Comparison of ENCODE assay signal across 17 cellular contexts in genomic region chrX:68997461-68997860, GRCh38.
"Had no signal": no experiment of that assay in that cellular context is flagged by ENCODE, and none has a peak within 500 bp of the region (broad histone marks: within the 10 kb centered on the region; RNA-seq: fewer than 3 reads in every experiment).

No MANE protein-coding gene starts in this region.

- H3K9me3 Mint-ChIP-seq: activated naive CD4-positive, alpha-beta T cell treated with anti-CD3 and anti-CD28 coated beads, Interleukin-2, amount 50 U/mL, for 72 hours; brain; stimulated activated naive B cell treated with anti-CD40 and anti-IgM and Interleukin-4, amounts not matched to agents 10 μg/mL and 1 μg/mL and 100 μg/mL, for 72 hours; WTC11 had no signal

- H3K4me1 ChIP-seq: pancreas, SJSA1 had no signal

- H3K4me3 Mint-ChIP-seq: activated CD8-positive, alpha-beta T cell treated with anti-CD3 and anti-CD28 coated beads, Interleukin-2, amount 10 ng/mL, durations not matched to agents 7 days and 5 days; brain; stimulated activated naive B cell treated with anti-CD40 and anti-IgM and Interleukin-4, amounts not matched to agents 10 μg/mL and 1 μg/mL and 100 μg/mL, for 72 hours; WTC11 had no signal

- H3K27me3 ChIP-seq: SJSA1, tibial artery had no signal

- DNase-seq: activated CD4-positive, alpha-beta T cell treated with anti-CD3 and anti-CD28 coated beads for 48 hours; activated CD8-positive, alpha-beta memory T cell treated with anti-CD3 and anti-CD28 coated beads, Interleukin-2, amount 50 U/mL, for 4 hours; activated CD8-positive, alpha-beta T cell treated with anti-CD3 and anti-CD28 coated beads, Interleukin-2, amount 10 ng/mL, durations not matched to agents 7 days and 5 days; activated effector memory CD4-positive, alpha-beta T cell treated with anti-CD3 and anti-CD28 coated beads, Interleukin-2, amount 50 U/mL, for 16 hours; activated T-cell treated with anti-CD3 and anti-CD28 coated beads, Interleukin-2, amount 50 U/mL, for 48 hours; effector memory CD4-positive, alpha-beta T cell; hippocampal formation; stimulated activated CD4-positive, alpha-beta T cell treated with anti-CD3 and anti-CD28 coated beads, Interleukin-15, amount 100 ng/mL, for 24 hours; stimulated activated CD4-positive, alpha-beta T cell treated with anti-CD3 and anti-CD28 coated beads, Interleukin-4, amount 100 ng/mL, for 1 hour; stimulated activated naive B cell treated with anti-CD40 and anti-IgM and Interleukin-4, amounts not matched to agents 10 μg/mL and 1 μg/mL and 100 μg/mL, for 72 hours; T-helper 2 cell had no signal

- H3K27ac ChIP-seq: pancreas, SJSA1, tibial artery had no signal

- H3K36me3 ChIP-seq: pancreas, SJSA1, tibial artery had no signal

- H3K9me3 ChIP-seq: pancreas, SJSA1, tibial artery had no signal

- ATAC-seq: activated CD8-positive, alpha-beta T cell treated with anti-CD3 and anti-CD28 coated beads, Interleukin-2, amount 10 ng/mL, durations not matched to agents 7 days and 5 days; activated naive CD4-positive, alpha-beta T cell treated with anti-CD3 and anti-CD28 coated beads, Interleukin-2, amount 50 U/mL, for 72 hours; stimulated activated naive B cell treated with anti-CD40 and anti-IgM and Interleukin-4, amounts not matched to agents 10 μg/mL and 1 μg/mL and 100 μg/mL, for 72 hours; WTC11 had no signal

- H3K27ac Mint-ChIP-seq: activated CD8-positive, alpha-beta T cell treated with anti-CD3 and anti-CD28 coated beads, Interleukin-2, amount 10 ng/mL, durations not matched to agents 7 days and 5 days; activated naive CD4-positive, alpha-beta T cell treated with anti-CD3 and anti-CD28 coated beads, Interleukin-2, amount 50 U/mL, for 72 hours; stimulated activated naive B cell treated with anti-CD40 and anti-IgM and Interleukin-4, amounts not matched to agents 10 μg/mL and 1 μg/mL and 100 μg/mL, for 72 hours; WTC11 had no signal

- H3K4me3 ChIP-seq: pancreas, SJSA1, tibial artery had no signal

- H3K4me1 Mint-ChIP-seq: stimulated activated naive B cell treated with anti-CD40 and anti-IgM and Interleukin-4, amounts not matched to agents 10 μg/mL and 1 μg/mL and 100 μg/mL, for 72 hours; WTC11 had no signal

- H3K36me3 Mint-ChIP-seq: activated naive CD4-positive, alpha-beta T cell treated with anti-CD3 and anti-CD28 coated beads, Interleukin-2, amount 50 U/mL, for 72 hours; brain; stimulated activated naive B cell treated with anti-CD40 and anti-IgM and Interleukin-4, amounts not matched to agents 10 μg/mL and 1 μg/mL and 100 μg/mL, for 72 hours; WTC11 had no signal
